8 cellular contexts compared by ENCODE assay signal in genomic region chr5:160165137-160166068, GRCh38. TPM values are rescaled to one million over a fixed set of nuclear protein-coding genes. Genes with fewer than 3 reads are reported as not detected.
DNase-seq lines count a peak whose midpoint lies in the region; ATAC-seq and TF ChIP-seq lines count a peak whose summit lies in the region.

No MANE protein-coding gene starts in this region.

- DNase-seq in AG08395 (ENCODE audit: low spot score) (peak; percentile 97), HPDE6-E6E7 (ENCODE audit: extremely low spot score) (peak; percentile 93), fibroblast of gingiva (ENCODE audit: low read depth) (peak; percentile 98), mucosa of descending colon (peak; percentile 74 to 88 (median 80)), type B pancreatic cell (ENCODE audit: extremely low spot score, unreplicated experiment) (peak; percentile 68), T-helper 1 cell (no peak)

- no peaks in the 10 kb centered on the region for H3K9me3 ChIP-seq in mucosa of descending colon

- peaks cover 12% of the 10 kb centered on the region for H3K4me1 ChIP-seq in mucosa of descending colon (ENCODE audit: low read depth)

- H3K4me3 ChIP-seq in mucosa of descending colon: no peak overlapping the region

- H3K4me1 Mint-ChIP-seq in type B pancreatic cell (ENCODE audit: unreplicated experiment): peaks cover 21% of the 10 kb centered on the region

- no peaks in the 10 kb centered on the region for H3K36me3 ChIP-seq in mucosa of descending colon (ENCODE audit: low read depth)

- TF ChIP-seq CTCF in mucosa of descending colon (IDR thresholded peaks at IDR 0.05) (no peak), type B pancreatic cell (conservative IDR thresholded peaks at IDR 0.05) (no peak)

- peaks cover 13% of the 10 kb centered on the region for H3K27me3 Mint-ChIP-seq in type B pancreatic cell

- ATAC-seq in SK-N-SH treated with all-trans-retinoic acid at 6 μM for 48 hours: peak; percentile 90
- peak; percentile 86 for ATAC-seq in mucosa of descending colon
- ATAC-seq in GM18907 (IDR thresholded peaks at IDR 0.05; ENCODE audit: unreplicated experiment): no peak

- no peak overlapping the region for H3K27ac Mint-ChIP-seq in type B pancreatic cell

- H3K4me3 Mint-ChIP-seq in type B pancreatic cell: no peak overlapping the region

- intact Hi-C loops in mucosa of descending colon (cut with DNase I, micrococcal nuclease): no loop called here

- H3K36me3 Mint-ChIP-seq in type B pancreatic cell: no peaks in the 10 kb centered on the region

- no peaks in the 10 kb centered on the region for H3K9me3 Mint-ChIP-seq in type B pancreatic cell

TF ChIP-seq in SK-N-SH treated with all-trans-retinoic acid at 6 μM for 48 hours, 23 proteins besides CTCF, POLR2A, EP300 and RAD21:
- TF ChIP-seq ZFP3 (CRISPR knock-in tag; IDR thresholded peaks at IDR 0.05): peak; percentile 81; the same call in 1 of the 2 replicates
- no peak for TF ChIP-seq POU6F1 (CRISPR knock-in tag; IDR thresholded peaks at IDR 0.05; ENCODE audit: borderline replicate concordance, low read depth)
- TF ChIP-seq ZNF8 (CRISPR knock-in tag; IDR thresholded peaks at IDR 0.05): no peak
- TF ChIP-seq OSR1 (CRISPR knock-in tag; IDR thresholded peaks at IDR 0.05): no peak
- peak; percentile 87 for TF ChIP-seq TSHZ2 (CRISPR knock-in tag; IDR thresholded peaks at IDR 0.05)
- TF ChIP-seq GLIS3 (CRISPR knock-in tag; IDR thresholded peaks at IDR 0.05): peak; percentile 10; the same call in 1 of the 2 replicates
- peak; percentile 77; the same call in 1 of the 2 replicates for TF ChIP-seq BACH2 (CRISPR knock-in tag; IDR thresholded peaks at IDR 0.05; ENCODE audit: borderline replicate concordance)
- 0 out of 2 replicates have a peak, but pooled peaks have one; percentile 46 for TF ChIP-seq PATZ1 (CRISPR knock-in tag; IDR thresholded peaks at IDR 0.05; ENCODE audit: borderline replicate concordance)
- no peak for TF ChIP-seq ESRRG (CRISPR knock-in tag; IDR thresholded peaks at IDR 0.05)
- no peak for TF ChIP-seq PPARA (CRISPR knock-in tag; IDR thresholded peaks at IDR 0.05; ENCODE audit: borderline replicate concordance)
- TF ChIP-seq TOX (CRISPR knock-in tag; IDR thresholded peaks at IDR 0.05; ENCODE audit: borderline replicate concordance): no peak
- peak; percentile 77; the same call in 1 of the 2 replicates for TF ChIP-seq CSDC2 (CRISPR knock-in tag; IDR thresholded peaks at IDR 0.05)
- TF ChIP-seq ISL1 (CRISPR knock-in tag; IDR thresholded peaks at IDR 0.05): peak; percentile 47
- peak; percentile 89 for TF ChIP-seq TCF4 (CRISPR knock-in tag; IDR thresholded peaks at IDR 0.05; ENCODE audit: borderline replicate concordance)
- TF ChIP-seq SNAI2 (CRISPR knock-in tag; IDR thresholded peaks at IDR 0.05): peak; percentile 94
- TF ChIP-seq CREB5 (CRISPR knock-in tag; IDR thresholded peaks at IDR 0.05; ENCODE audit: low read depth): peak; percentile 52; the same call in 1 of the 2 replicates
- TF ChIP-seq RARB (CRISPR knock-in tag; IDR thresholded peaks at IDR 0.05): 0 out of 2 replicates have a peak, but pooled peaks have one; percentile 8
- TF ChIP-seq ZFP30 (CRISPR knock-in tag; IDR thresholded peaks at IDR 0.05): no peak
- TF ChIP-seq ARNTL (CRISPR knock-in tag; IDR thresholded peaks at IDR 0.05; ENCODE audit: borderline replicate concordance, low read depth): no peak
- no peak for TF ChIP-seq ZNF70 (CRISPR knock-in tag; IDR thresholded peaks at IDR 0.05)
- TF ChIP-seq ZC3H10 (CRISPR knock-in tag; IDR thresholded peaks at IDR 0.05): peak; percentile 27; the same call in 1 of the 2 replicates
- TF ChIP-seq ZNF565 (CRISPR knock-in tag; conservative IDR thresholded peaks at IDR 0.05; ENCODE audit: low read depth): no peak
- TF ChIP-seq CSRNP3 (CRISPR knock-in tag; IDR thresholded peaks at IDR 0.05): peak; percentile 3; the same call in 1 of the 2 replicates

RNA-seq across cellular contexts. Expression of gene PWWP2A, which starts 46.2 kb away (rescaled TPM):
- total RNA-seq in mucosa of descending colon: 10 to 100 TPM; 37.6 to 52.8 (median 41.3) TPM
- 28.8 and 29.2 TPM in 2 replicates for total RNA-seq in type B pancreatic cell (ENCODE audit: low replicate concordance)

Comparison
In these comparisons a context has a peak if more than half of its experiments do, and no peak if none do; other contexts are left out.
1. DNase-seq: peak in AG08395 (single experiment), HPDE6-E6E7 (single experiment), fibroblast of gingiva (single experiment), mucosa of descending colon (3 of 3) and type B pancreatic cell (single experiment); none in T-helper 1 cell (0 of 5).